ENCODE assay signal across 11 cellular contexts in genomic region chr19:1177322-1178114, GRCh38. TPM values are rescaled to one million over a fixed set of nuclear protein-coding genes. Genes with fewer than 3 reads are reported as not detected.
DNase-seq lines count a peak whose midpoint lies in the region; ATAC-seq and TF ChIP-seq lines count a peak whose summit lies in the region.
"Had no signal": no experiment of that assay in that cellular context is flagged by ENCODE, and none has a peak within 500 bp of the region (broad histone marks: within the 10 kb centered on the region; RNA-seq: fewer than 3 reads in every experiment).

No MANE protein-coding gene starts in this region.

- H3K9me2 ChIP-seq in GM23248 (ENCODE audit: insufficient read depth) = no peaks in the 10 kb centered on the region

- intact Hi-C loops in esophagus squamous epithelium (cut with DNase I) = no loop called here

- TF ChIP-seq CTCF in Peyer's patch (IDR thresholded peaks at IDR 0.05) = peak in 1 of 6 experiments; percentile 9
- peak in 2 of 6 experiments; percentile 27 to 41 for TF ChIP-seq CTCF in esophagus squamous epithelium (IDR thresholded peaks at IDR 0.05)
- TF ChIP-seq CTCF in smooth muscle cell (IDR thresholded peaks at IDR 0.05; ENCODE audit: borderline replicate concordance, insufficient read depth, poor library complexity, severe bottlenecking) = no peak
- TF ChIP-seq CTCF in GM10266 (IDR thresholded peaks at IDR 0.05; ENCODE audit: control insufficient read depth, insufficient read depth, low read depth, missing control alignments) = no peak

- H4K20me1 ChIP-seq in GM23248 (ENCODE audit: insufficient read depth) (no peaks in the 10 kb centered on the region), smooth muscle cell (ENCODE audit: low read depth) (no peaks in the 10 kb centered on the region)

- H3K4me2 ChIP-seq in GM23248 (ENCODE audit: unreplicated experiment) (peak overlapping the region; percentile 70), smooth muscle cell (peak overlapping the region; percentile 44)

- H3K79me2 ChIP-seq in GM23248 (ENCODE audit: insufficient read depth) (peaks cover 16% of the 10 kb centered on the region), smooth muscle cell (ENCODE audit: low read depth) (peaks cover 12% of the 10 kb centered on the region)

- peak overlapping the region; percentile 22; the same call in 1 of the 2 replicates for H2AFZ ChIP-seq in GM23248
- no peak overlapping the region for H2AFZ ChIP-seq in smooth muscle cell (ENCODE audit: low read depth)

- H3K27me3 ChIP-seq in GM23248 (replicated peaks; ENCODE audit: insufficient read depth) (no peaks in the 10 kb centered on the region), Peyer's patch (no peaks in the 10 kb centered on the region), esophagus squamous epithelium (no peaks in the 10 kb centered on the region), smooth muscle cell (ENCODE audit: low read depth) (no peaks in the 10 kb centered on the region)

- peaks cover 29% of the 10 kb centered on the region for H3F3A ChIP-seq in GM23248 (ENCODE audit: insufficient read depth)
- H3F3A ChIP-seq in smooth muscle cell (ENCODE audit: low read depth) = peaks cover 13% of the 10 kb centered on the region

- H3K4me3 ChIP-seq in GM23248 (peak overlapping the region; percentile 48), Peyer's patch (no peak overlapping the region), esophagus squamous epithelium (peak overlapping the region in 1 of 4 donors; percentile 23), smooth muscle cell (no peak overlapping the region)

- H3K9me3 ChIP-seq in GM23248 (ENCODE audit: low read depth) (no peaks in the 10 kb centered on the region), Peyer's patch (no peaks in the 10 kb centered on the region), esophagus squamous epithelium (no peaks in the 10 kb centered on the region), smooth muscle cell (replicated peaks; ENCODE audit: low read depth) (no peaks in the 10 kb centered on the region)

- peak overlapping the region; percentile 82 for H3K9ac ChIP-seq in GM23248
- peak overlapping the region; percentile 42 for H3K9ac ChIP-seq in smooth muscle cell (ENCODE audit: low read depth)

- H3K4me1 ChIP-seq in GM23248 (ENCODE audit: insufficient read depth) = peaks cover 20% of the 10 kb centered on the region
- peaks cover 0 to 26% (median 10%) of the 10 kb centered on the region in 4 donors for H3K4me1 ChIP-seq in Peyer's patch
- H3K4me1 ChIP-seq in esophagus squamous epithelium = peaks cover 34 to 75% (median 41%) of the 10 kb centered on the region in 3 donors
- H3K4me1 ChIP-seq in smooth muscle cell (ENCODE audit: low read depth) = peaks cover 3% of the 10 kb centered on the region

- TF ChIP-seq POLR2A in Peyer's patch (IDR thresholded peaks at IDR 0.05) (no peak), esophagus squamous epithelium (IDR thresholded peaks at IDR 0.05) (no peak)

- H3K36me3 ChIP-seq in GM23248 (ENCODE audit: low read depth) (no peaks in the 10 kb centered on the region), Peyer's patch (no peaks in the 10 kb centered on the region), esophagus squamous epithelium (no peaks in the 10 kb centered on the region), smooth muscle cell (ENCODE audit: low read depth) (no peaks in the 10 kb centered on the region)

- in situ Hi-C loops in GM23248 (cut with MboI) = no loop called here

- H3K27ac ChIP-seq in GM23248 (peak overlapping the region; percentile 96), Peyer's patch (peak overlapping the region; percentile 23 to 56 (median 37)), esophagus squamous epithelium (peak overlapping the region; percentile 77 to 89 (median 83)), smooth muscle cell (ENCODE audit: low read depth) (peak overlapping the region; percentile 81)

- 1 to 2% methylated on average over 25 of the region's 25 CpGs for WGBS in GM23248 (ENCODE audit: low coverage in 1 of 2, low lambda C conversion rate in 2 of 2, missing lambda C conversion rate in 2 of 2), 2 experiments
- WGBS in esophagus squamous epithelium, 2 donors = 18 to 40% methylated on average over 5 to 23 of the region's 25 CpGs
- WGBS in smooth muscle cell (ENCODE audit: low lambda C conversion rate) = 55% methylated on average over 25 of the region's 25 CpGs

- DNase-seq in GM23248 (peak; percentile 98), Peyer's patch (no peak), esophagus squamous epithelium (lab: John Stamatoyannopoulos, UW) (no peak), smooth muscle cell (lab: John Stamatoyannopoulos, UW; ENCODE audit: unreplicated experiment) (peak; percentile 31), GM10266 (ENCODE audit: extremely low spot score) (no peak), NCI-H1105 treated with DMSO at 0.1 percent for 48 hours (lab: John Stamatoyannopoulos, UW) (no peak)
- DNase-seq in stimulated activated CD4-positive, alpha-beta T cell treated with anti-CD3 and anti-CD28 coated beads, Interleukin-4, amount 100 ng/mL, for 24 hours = no peak
- DNase-seq: activated naive CD4-positive, alpha-beta T cell; NCI-H1930; stimulated activated naive CD4-positive, alpha-beta T cell had no signal

- ATAC-seq in HG02759 (IDR thresholded peaks at IDR 0.05; ENCODE audit: unreplicated experiment) = no peak

RNA-seq across cellular contexts. Expression of gene SBNO2, which starts 3.5 kb away (rescaled TPM):
- total RNA-seq in GM23248 (2014; rRNA removed; shearing (Covaris generic)) = 64.5 and 70.4 TPM in 2 replicates
- 7.5 and 11.9 TPM in 2 replicates for polyA plus RNA-seq in GM23248 (2016; fragmentation: Nextera tagmentation; extraction: Ambion mirVana)
- 10 to 100 TPM; 26.4 to 71.0 (median 57.8) TPM for total RNA-seq in Peyer's patch
- total RNA-seq in esophagus squamous epithelium = 10 to 100 TPM; 31.3 to 84.3 (median 68.3) TPM
- total RNA-seq in smooth muscle cell = 16.4 and 18.1 TPM in 2 replicates
- polyA plus RNA-seq in smooth muscle cell = 17.6 and 20.9 TPM in 2 replicates

RNA-seq across cellular contexts. Expression of gene STK11, which starts 28.1 kb away (rescaled TPM):
- 64.1 and 66.5 TPM in 2 replicates for total RNA-seq in GM23248 (2014; rRNA removed; shearing (Covaris generic))
- polyA plus RNA-seq in GM23248 (2016; fragmentation: Nextera tagmentation; extraction: Ambion mirVana) = 4.3 and 4.6 TPM in 2 replicates
- total RNA-seq in Peyer's patch = 100 to 1,000 TPM in 3 of 4 donors, 10 to 100 TPM in 1; 98.4 to 135 (median 117) TPM
- 10 to 100 TPM; 59.3 to 68.5 (median 61.6) TPM for total RNA-seq in esophagus squamous epithelium
- total RNA-seq in smooth muscle cell = 23.6 and 29.3 TPM in 2 replicates
- polyA plus RNA-seq in smooth muscle cell = 62.3 and 79.7 TPM in 2 replicates

Comparison
In these comparisons a context has a peak if more than half of its experiments do, and no peak if none do; other contexts are left out.
1. DNase-seq: peak in GM23248 (single experiment) and smooth muscle cell (single experiment); none in Peyer's patch (0 of 3), esophagus squamous epithelium (single experiment), GM10266 (single experiment), stimulated activated CD4-positive, alpha-beta T cell treated with anti-CD3 and anti-CD28 coated beads, Interleukin-4, amount 100 ng/mL, for 24 hours (single experiment) and NCI-H1105 treated with DMSO at 0.1 percent for 48 hours (single experiment).
2. H3K27ac ChIP-seq: peak in every context shown above with its lines; median percentile 96 in GM23248; 83 in esophagus squamous epithelium; 81 in smooth muscle cell; 37 in Peyer's patch.